ENCODE assay signal across 25 cellular contexts in genomic region chr21:26641062-26641461, GRCh38.
"Had no signal": no experiment of that assay in that cellular context is flagged by ENCODE, and none has a peak within 500 bp of the region (broad histone marks: within the 10 kb centered on the region; RNA-seq: fewer than 3 reads in every experiment).

No MANE protein-coding gene starts in this region.

- H3K36me3 ChIP-seq: stomach, suprapubic skin, thoracic aorta, thyroid gland, tibial artery, tibial nerve, transverse colon, upper lobe of left lung, upper lobe of right lung, uterus, vagina had no signal

- H3K4me3 ChIP-seq: stomach, suprapubic skin, testis, thoracic aorta, thyroid gland, tibial artery, tibial nerve, transverse colon, upper lobe of left lung, upper lobe of right lung, uterus, vagina had no signal

- FAIRE-seq: urothelium cell line had no signal

- H3K9me3 ChIP-seq: stomach, suprapubic skin, testis, thoracic aorta, thyroid gland, tibial artery, tibial nerve, transverse colon, upper lobe of left lung, upper lobe of right lung, uterus, vagina had no signal

- DNase-seq: stimulated activated CD4-positive, alpha-beta T cell treated with anti-CD3 and anti-CD28 coated beads, Interleukin-2, amount 100 ng/mL, for 48 hours; stimulated activated CD4-positive, alpha-beta T cell treated with anti-CD3 and anti-CD28 coated beads, Interleukin-4, amount 100 ng/mL, for 1 hour; stimulated activated CD4-positive, alpha-beta T cell treated with anti-CD3 and anti-CD28 coated beads, Interleukin-4, amount 100 ng/mL, for 24 hours; stimulated activated CD4-positive, alpha-beta T cell treated with anti-CD3 and anti-CD28 coated beads, Interleukin-4, amount 100 ng/mL, for 4 hours; stimulated activated CD8-positive, alpha-beta memory T cell treated with anti-CD3 and anti-CD28 coated beads, Interleukin-4, amount 100 ng/mL, for 48 hours; stimulated activated naive B cell treated with anti-CD40 and anti-IgM and Interleukin-4, amounts not matched to agents 10 μg/mL and 1 μg/mL and 100 μg/mL, for 72 hours; stimulated activated naive CD4-positive, alpha-beta T cell; stimulated activated naive CD4-positive, alpha-beta T cell treated with Interleukin-2 at 50 U/mL for 16 hours; stimulated activated naive CD8-positive, alpha-beta T cell treated with anti-CD3 and anti-CD28 coated beads, Interleukin-15, amount 100 ng/mL, for 72 hours; stimulated activated naive CD8-positive, alpha-beta T cell treated with anti-CD3 and anti-CD28 coated beads, Interleukin-15, Interleukin-2, amounts not matched to agents 100 U/mL and 50 U/mL, for 24 hours; stomach; substantia nigra; testis; thyroid gland; tibial artery; transverse colon; trophoblast cell; upper lobe of left lung; upper lobe of right lung; uterus had no signal

- H3K4me1 ChIP-seq: stomach, suprapubic skin, testis, thyroid gland, tibial artery, tibial nerve, transverse colon, upper lobe of left lung, upper lobe of right lung, uterus, vagina had no signal

- H3K27me3 ChIP-seq: stomach, suprapubic skin, testis, thyroid gland, tibial artery, tibial nerve, transverse colon, upper lobe of left lung, upper lobe of right lung, uterus, vagina had no signal

- H3K27ac ChIP-seq: stomach, suprapubic skin, testis, thoracic aorta, thyroid gland, tibial artery, tibial nerve, transverse colon, upper lobe of left lung, upper lobe of right lung, uterus, vagina had no signal
